ENCODE assay signal across 16 cellular contexts in genomic region chr18:46554406-46554805, GRCh38.
"Had no signal": no experiment of that assay in that cellular context is flagged by ENCODE, and none has a peak within 500 bp of the region (broad histone marks: within the 10 kb centered on the region; RNA-seq: fewer than 3 reads in every experiment).

No MANE protein-coding gene starts in this region.

- DNase-seq: immature natural killer cell; islet precursor cell; left ventricle myocardium inferior; naive thymus-derived CD8-positive, alpha-beta T cell; pancreas; psoas muscle; right lobe of liver; stimulated activated CD4-positive, alpha-beta T cell treated with anti-CD3 and anti-CD28 coated beads, Interleukin-1b, Interleukin-23, amount 100 ng/mL, for 48 hours; stimulated activated CD4-positive, alpha-beta T cell treated with anti-CD3 and anti-CD28 coated beads, Interleukin-2, amount 100 ng/mL, for 48 hours; stimulated activated CD4-positive, alpha-beta T cell treated with anti-CD3 and anti-CD28 coated beads, Interleukin-4, amount 100 ng/mL, for 4 hours; stimulated activated CD8-positive, alpha-beta memory T cell treated with anti-CD3 and anti-CD28 coated beads, Interleukin-4, amount 100 ng/mL, for 48 hours; stimulated activated naive CD4-positive, alpha-beta T cell treated with Interleukin-2 at 50 U/mL for 16 hours; stimulated activated naive CD8-positive, alpha-beta T cell treated with anti-CD3 and anti-CD28 coated beads, Interleukin-15, amount 100 ng/mL, for 72 hours; tibial artery; trophoblast cell; upper lobe of right lung had no signal
